In the genomic region with DNA sequence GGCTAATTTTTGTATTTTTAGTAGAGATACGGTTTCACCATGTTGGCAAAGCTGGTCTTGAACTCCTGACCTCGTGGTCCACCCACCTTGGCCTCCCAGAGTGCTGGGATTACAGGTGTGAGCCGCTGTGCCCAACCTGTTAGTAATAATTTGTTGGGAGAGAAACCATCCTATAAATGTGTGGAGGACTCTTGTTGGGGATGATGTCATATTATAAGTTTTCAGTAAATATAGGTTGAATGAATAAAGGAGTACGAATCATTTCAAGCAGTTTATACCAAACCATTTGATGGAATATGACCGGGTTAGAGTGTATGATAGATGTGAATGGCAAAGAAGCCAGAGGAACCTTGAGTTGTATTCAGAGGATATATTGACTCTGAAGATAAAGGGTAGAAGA, we compare ENCODE assay signal across 5 cellular contexts.
"Had no signal": no experiment of that assay in that cellular context is flagged by ENCODE, and none has a peak within 500 bp of the region (broad histone marks: within the 10 kb centered on the region; RNA-seq: fewer than 3 reads in every experiment).

No MANE protein-coding gene starts in this region.

- FAIRE-seq: HTR-8/SVneo had no signal

- DNase-seq: IMR-90, KBM-7, KG1 had no signal

- H3K27ac ChIP-seq: HL-60 had no signal
